1 cellular context compared by ENCODE assay signal in genomic region chr17:67245694-67246397, GRCh38.
TF ChIP-seq lines count a peak whose summit lies in the region.

No MANE protein-coding gene starts in this region.

TF ChIP-seq in WTC11, 78 proteins besides CTCF, POLR2A, EP300 and RAD21 (continued from another document and continues in another):
- TF ChIP-seq ZNF281 (CRISPR knock-in tag; IDR thresholded peaks at IDR 0.05) (no peak), ZNF138 (CRISPR knock-in tag; conservative IDR thresholded peaks at IDR 0.05) (no peak), ELF4 (CRISPR knock-in tag; IDR thresholded peaks at IDR 0.05; ENCODE audit: low read depth) (no peak), FOXP4 (CRISPR knock-in tag; IDR thresholded peaks at IDR 0.05) (0 out of 2 replicates have a peak, but pooled peaks have one; percentile 19), MAX (CRISPR knock-in tag; IDR thresholded peaks at IDR 0.05) (no peak), SOX15 (CRISPR knock-in tag; IDR thresholded peaks at IDR 0.05) (no peak), ARID4B (CRISPR knock-in tag; IDR thresholded peaks at IDR 0.05; ENCODE audit: borderline replicate concordance) (no peak; the same call in 1 of the 2 replicates), RELA (CRISPR knock-in tag; IDR thresholded peaks at IDR 0.05; ENCODE audit: borderline replicate concordance) (0 out of 2 replicates have a peak, but pooled peaks have one; percentile 21), PRRX2 (CRISPR knock-in tag; IDR thresholded peaks at IDR 0.05) (no peak), KAT7 (CRISPR knock-in tag; IDR thresholded peaks at IDR 0.05; ENCODE audit: borderline replicate concordance) (peak; percentile 97), TEAD1 (CRISPR knock-in tag; IDR thresholded peaks at IDR 0.05) (peak; percentile 99), NR3C1 (CRISPR knock-in tag; conservative IDR thresholded peaks at IDR 0.05; ENCODE audit: low read depth) (no peak), NFYB (CRISPR knock-in tag; conservative IDR thresholded peaks at IDR 0.05; ENCODE audit: low read depth) (no peak), FOXK1 (CRISPR knock-in tag; IDR thresholded peaks at IDR 0.05) (peak; percentile 66), SP1 (CRISPR knock-in tag; conservative IDR thresholded peaks at IDR 0.05) (peak; percentile 47; the same call in 1 of the 2 replicates), OVOL2 (CRISPR knock-in tag; IDR thresholded peaks at IDR 0.05; ENCODE audit: borderline replicate concordance) (no peak), EMX1 (CRISPR knock-in tag; IDR thresholded peaks at IDR 0.05) (no peak), CBFB (CRISPR knock-in tag; IDR thresholded peaks at IDR 0.05; ENCODE audit: low read depth) (no peak), ZNF219 (CRISPR knock-in tag; IDR thresholded peaks at IDR 0.05; ENCODE audit: borderline replicate concordance) (no peak), NR2C2 (CRISPR knock-in tag; IDR thresholded peaks at IDR 0.05) (no peak), NR1H2 (CRISPR knock-in tag; IDR thresholded peaks at IDR 0.05) (no peak), RORB (CRISPR knock-in tag; IDR thresholded peaks at IDR 0.05) (no peak), MXD4 (CRISPR knock-in tag; IDR thresholded peaks at IDR 0.05; ENCODE audit: borderline replicate concordance) (no peak), TEAD4 (CRISPR knock-in tag; IDR thresholded peaks at IDR 0.05) (peak; percentile 84)
- TF ChIP-seq, protein P1, sequence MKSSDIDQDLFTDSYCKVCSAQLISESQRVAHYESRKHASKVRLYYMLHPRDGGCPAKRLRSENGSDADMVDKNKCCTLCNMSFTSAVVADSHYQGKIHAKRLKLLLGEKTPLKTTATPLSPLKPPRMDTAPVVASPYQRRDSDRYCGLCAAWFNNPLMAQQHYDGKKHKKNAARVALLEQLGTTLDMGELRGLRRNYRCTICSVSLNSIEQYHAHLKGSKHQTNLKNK (CRISPR knock-in tag; IDR thresholded peaks at IDR 0.05) = no peak
- TF ChIP-seq, protein P2, sequence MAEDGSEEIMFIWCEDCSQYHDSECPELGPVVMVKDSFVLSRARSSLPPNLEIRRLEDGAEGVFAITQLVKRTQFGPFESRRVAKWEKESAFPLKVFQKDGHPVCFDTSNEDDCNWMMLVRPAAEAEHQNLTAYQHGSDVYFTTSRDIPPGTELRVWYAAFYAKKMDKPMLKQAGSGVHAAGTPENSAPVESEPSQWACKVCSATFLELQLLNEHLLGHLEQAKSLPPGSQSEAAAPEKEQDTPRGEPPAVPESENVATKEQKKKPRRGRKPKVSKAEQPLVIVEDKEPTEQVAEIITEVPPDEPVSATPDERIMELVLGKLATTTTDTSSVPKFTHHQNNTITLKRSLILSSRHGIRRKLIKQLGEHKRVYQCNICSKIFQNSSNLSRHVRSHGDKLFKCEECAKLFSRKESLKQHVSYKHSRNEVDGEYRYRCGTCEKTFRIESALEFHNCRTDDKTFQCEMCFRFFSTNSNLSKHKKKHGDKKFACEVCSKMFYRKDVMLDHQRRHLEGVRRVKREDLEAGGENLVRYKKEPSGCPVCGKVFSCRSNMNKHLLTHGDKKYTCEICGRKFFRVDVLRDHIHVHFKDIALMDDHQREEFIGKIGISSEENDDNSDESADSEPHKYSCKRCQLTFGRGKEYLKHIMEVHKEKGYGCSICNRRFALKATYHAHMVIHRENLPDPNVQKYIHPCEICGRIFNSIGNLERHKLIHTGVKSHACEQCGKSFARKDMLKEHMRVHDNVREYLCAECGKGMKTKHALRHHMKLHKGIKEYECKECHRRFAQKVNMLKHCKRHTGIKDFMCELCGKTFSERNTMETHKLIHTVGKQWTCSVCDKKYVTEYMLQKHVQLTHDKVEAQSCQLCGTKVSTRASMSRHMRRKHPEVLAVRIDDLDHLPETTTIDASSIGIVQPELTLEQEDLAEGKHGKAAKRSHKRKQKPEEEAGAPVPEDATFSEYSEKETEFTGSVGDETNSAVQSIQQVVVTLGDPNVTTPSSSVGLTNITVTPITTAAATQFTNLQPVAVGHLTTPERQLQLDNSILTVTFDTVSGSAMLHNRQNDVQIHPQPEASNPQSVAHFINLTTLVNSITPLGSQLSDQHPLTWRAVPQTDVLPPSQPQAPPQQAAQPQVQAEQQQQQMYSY (CRISPR knock-in tag; IDR thresholded peaks at IDR 0.05) = no peak
- TF ChIP-seq, protein P3, sequence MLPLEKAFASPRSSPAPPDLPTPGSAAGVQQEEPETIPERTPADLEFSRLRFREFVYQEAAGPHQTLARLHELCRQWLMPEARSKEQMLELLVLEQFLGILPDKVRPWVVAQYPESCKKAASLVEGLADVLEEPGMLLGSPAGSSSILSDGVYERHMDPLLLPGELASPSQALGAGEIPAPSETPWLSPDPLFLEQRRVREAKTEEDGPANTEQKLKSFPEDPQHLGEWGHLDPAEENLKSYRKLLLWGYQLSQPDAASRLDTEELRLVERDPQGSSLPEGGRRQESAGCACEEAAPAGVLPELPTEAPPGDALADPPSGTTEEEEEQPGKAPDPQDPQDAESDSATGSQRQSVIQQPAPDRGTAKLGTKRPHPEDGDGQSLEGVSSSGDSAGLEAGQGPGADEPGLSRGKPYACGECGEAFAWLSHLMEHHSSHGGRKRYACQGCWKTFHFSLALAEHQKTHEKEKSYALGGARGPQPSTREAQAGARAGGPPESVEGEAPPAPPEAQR (CRISPR knock-in tag; IDR thresholded peaks at IDR 0.05) = no peak
- TF ChIP-seq, protein P4, sequence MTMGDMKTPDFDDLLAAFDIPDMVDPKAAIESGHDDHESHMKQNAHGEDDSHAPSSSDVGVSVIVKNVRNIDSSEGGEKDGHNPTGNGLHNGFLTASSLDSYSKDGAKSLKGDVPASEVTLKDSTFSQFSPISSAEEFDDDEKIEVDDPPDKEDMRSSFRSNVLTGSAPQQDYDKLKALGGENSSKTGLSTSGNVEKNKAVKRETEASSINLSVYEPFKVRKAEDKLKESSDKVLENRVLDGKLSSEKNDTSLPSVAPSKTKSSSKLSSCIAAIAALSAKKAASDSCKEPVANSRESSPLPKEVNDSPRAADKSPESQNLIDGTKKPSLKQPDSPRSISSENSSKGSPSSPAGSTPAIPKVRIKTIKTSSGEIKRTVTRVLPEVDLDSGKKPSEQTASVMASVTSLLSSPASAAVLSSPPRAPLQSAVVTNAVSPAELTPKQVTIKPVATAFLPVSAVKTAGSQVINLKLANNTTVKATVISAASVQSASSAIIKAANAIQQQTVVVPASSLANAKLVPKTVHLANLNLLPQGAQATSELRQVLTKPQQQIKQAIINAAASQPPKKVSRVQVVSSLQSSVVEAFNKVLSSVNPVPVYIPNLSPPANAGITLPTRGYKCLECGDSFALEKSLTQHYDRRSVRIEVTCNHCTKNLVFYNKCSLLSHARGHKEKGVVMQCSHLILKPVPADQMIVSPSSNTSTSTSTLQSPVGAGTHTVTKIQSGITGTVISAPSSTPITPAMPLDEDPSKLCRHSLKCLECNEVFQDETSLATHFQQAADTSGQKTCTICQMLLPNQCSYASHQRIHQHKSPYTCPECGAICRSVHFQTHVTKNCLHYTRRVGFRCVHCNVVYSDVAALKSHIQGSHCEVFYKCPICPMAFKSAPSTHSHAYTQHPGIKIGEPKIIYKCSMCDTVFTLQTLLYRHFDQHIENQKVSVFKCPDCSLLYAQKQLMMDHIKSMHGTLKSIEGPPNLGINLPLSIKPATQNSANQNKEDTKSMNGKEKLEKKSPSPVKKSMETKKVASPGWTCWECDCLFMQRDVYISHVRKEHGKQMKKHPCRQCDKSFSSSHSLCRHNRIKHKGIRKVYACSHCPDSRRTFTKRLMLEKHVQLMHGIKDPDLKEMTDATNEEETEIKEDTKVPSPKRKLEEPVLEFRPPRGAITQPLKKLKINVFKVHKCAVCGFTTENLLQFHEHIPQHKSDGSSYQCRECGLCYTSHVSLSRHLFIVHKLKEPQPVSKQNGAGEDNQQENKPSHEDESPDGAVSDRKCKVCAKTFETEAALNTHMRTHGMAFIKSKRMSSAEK (CRISPR knock-in tag; IDR thresholded peaks at IDR 0.05; ENCODE audit: borderline replicate concordance) = no peak
- TF ChIP-seq, protein P5, sequence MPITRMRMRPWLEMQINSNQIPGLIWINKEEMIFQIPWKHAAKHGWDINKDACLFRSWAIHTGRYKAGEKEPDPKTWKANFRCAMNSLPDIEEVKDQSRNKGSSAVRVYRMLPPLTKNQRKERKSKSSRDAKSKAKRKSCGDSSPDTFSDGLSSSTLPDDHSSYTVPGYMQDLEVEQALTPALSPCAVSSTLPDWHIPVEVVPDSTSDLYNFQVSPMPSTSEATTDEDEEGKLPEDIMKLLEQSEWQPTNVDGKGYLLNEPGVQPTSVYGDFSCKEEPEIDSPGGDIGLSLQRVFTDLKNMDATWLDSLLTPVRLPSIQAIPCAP (CRISPR knock-in tag; IDR thresholded peaks at IDR 0.05) = no peak
- TF ChIP-seq, protein P6, sequence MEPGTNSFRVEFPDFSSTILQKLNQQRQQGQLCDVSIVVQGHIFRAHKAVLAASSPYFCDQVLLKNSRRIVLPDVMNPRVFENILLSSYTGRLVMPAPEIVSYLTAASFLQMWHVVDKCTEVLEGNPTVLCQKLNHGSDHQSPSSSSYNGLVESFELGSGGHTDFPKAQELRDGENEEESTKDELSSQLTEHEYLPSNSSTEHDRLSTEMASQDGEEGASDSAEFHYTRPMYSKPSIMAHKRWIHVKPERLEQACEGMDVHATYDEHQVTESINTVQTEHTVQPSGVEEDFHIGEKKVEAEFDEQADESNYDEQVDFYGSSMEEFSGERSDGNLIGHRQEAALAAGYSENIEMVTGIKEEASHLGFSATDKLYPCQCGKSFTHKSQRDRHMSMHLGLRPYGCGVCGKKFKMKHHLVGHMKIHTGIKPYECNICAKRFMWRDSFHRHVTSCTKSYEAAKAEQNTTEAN (CRISPR knock-in tag; IDR thresholded peaks at IDR 0.05) = no peak
- TF ChIP-seq, protein P7, sequence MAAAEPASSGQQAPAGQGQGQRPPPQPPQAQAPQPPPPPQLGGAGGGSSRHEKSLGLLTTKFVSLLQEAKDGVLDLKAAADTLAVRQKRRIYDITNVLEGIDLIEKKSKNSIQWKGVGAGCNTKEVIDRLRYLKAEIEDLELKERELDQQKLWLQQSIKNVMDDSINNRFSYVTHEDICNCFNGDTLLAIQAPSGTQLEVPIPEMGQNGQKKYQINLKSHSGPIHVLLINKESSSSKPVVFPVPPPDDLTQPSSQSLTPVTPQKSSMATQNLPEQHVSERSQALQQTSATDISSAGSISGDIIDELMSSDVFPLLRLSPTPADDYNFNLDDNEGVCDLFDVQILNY (CRISPR knock-in tag; IDR thresholded peaks at IDR 0.05) = peak; percentile 43; the same call in 1 of the 2 replicates
